Comparison of ENCODE assay signal across 8 cellular contexts in genomic region chr10:103772096-103772845, GRCh38.
DNase-seq lines count a peak whose midpoint lies in the region; ATAC-seq and TF ChIP-seq lines count a peak whose summit lies in the region.

No MANE protein-coding gene starts in this region.

- peak in 2 of 3 donors; percentile 32 to 52 for TF ChIP-seq POLR2A in body of pancreas (IDR thresholded peaks at IDR 0.05)

- no peaks in the 10 kb centered on the region for H3K27me3 Mint-ChIP-seq in Caco-2 (ENCODE audit: insufficient read depth, unreplicated experiment)

- H3K9me3 Mint-ChIP-seq in Caco-2 (ENCODE audit: unreplicated experiment) = no peaks in the 10 kb centered on the region

- H3K9ac ChIP-seq in HUES48 (ENCODE audit: low read depth, low read length) (no peak overlapping the region), skeletal muscle tissue (ENCODE audit: low read depth in 1 of 3, low read length in 3 of 3) (peak overlapping the region; percentile 83 to 90 (median 90))

- H3K4me3 Mint-ChIP-seq in Caco-2 (ENCODE audit: unreplicated experiment) = peak overlapping the region; percentile 82

- H3K27me3 ChIP-seq in Caco-2 (replicated peaks; ENCODE audit: control insufficient read depth, insufficient read depth, low read length) = no peaks in the 10 kb centered on the region
- no peaks in the 10 kb centered on the region for H3K27me3 ChIP-seq in HUES48 (ENCODE audit: control insufficient read depth, insufficient read depth, low read length)
- H3K27me3 ChIP-seq in body of pancreas = no peaks in the 10 kb centered on the region
- H3K27me3 ChIP-seq in skeletal muscle tissue (ENCODE audit: control insufficient read depth in 3 of 3, insufficient read depth in 3 of 3, low read length in 3 of 3) = no peaks in the 10 kb centered on the region

- no TSS peak for BruUV-seq in Caco-2 (replicated peaks; lab: Mats Ljungman, UMichigan)

- WGBS in body of pancreas, 2 donors = 11 to 26% methylated on average over 12 to 26 of the region's 28 CpGs

- H3K4me3 ChIP-seq in Caco-2 (ENCODE audit: low read depth, low read length) = peak overlapping the region; percentile 35
- peak overlapping the region; percentile 53 for H3K4me3 ChIP-seq in HUES48 (ENCODE audit: low read depth, low read length)
- H3K4me3 ChIP-seq in body of pancreas = peak overlapping the region in 1 of 2 donors; percentile 11
- H3K4me3 ChIP-seq in iPS-11a (ENCODE audit: low read depth, low read length) = peak overlapping the region; percentile 31
- peak overlapping the region; percentile 71 to 77 (median 71) for H3K4me3 ChIP-seq in skeletal muscle tissue (ENCODE audit: low read length in 3 of 3)

- H3K9me3 ChIP-seq in Caco-2 (no peaks in the 10 kb centered on the region), HUES48 (ENCODE audit: control insufficient read depth, insufficient read depth, low read length) (no peaks in the 10 kb centered on the region), body of pancreas (no peaks in the 10 kb centered on the region), skeletal muscle tissue (ENCODE audit: control insufficient read depth in 3 of 3, low read length in 3 of 3) (no peaks in the 10 kb centered on the region)

- CTCF ChIA-PET in Caco-2 (lab: Charles Lee) = interaction anchor here (0.6 to 1.7 kb wide), 4 partner anchors 19 to 116 kb away, joined by 3 to 4 read pairs (median 3); no protein-coding TSS in a partner anchor

- peak; percentile 70 for ATAC-seq in body of pancreas

- POLR2A ChIA-PET in Caco-2 (lab: Charles Lee) = interaction anchor here (0.7 to 1.4 kb wide), 2 partner anchors 22 to 319 kb away, joined by 6 to 7 read pairs; no protein-coding TSS in a partner anchor

- H3K36me3 ChIP-seq in Caco-2 (ENCODE audit: control insufficient read depth, insufficient read depth, low read length) (no peaks in the 10 kb centered on the region), HUES48 (ENCODE audit: control insufficient read depth, insufficient read depth, low read length) (no peaks in the 10 kb centered on the region), body of pancreas (replicated peaks in 1 of 2; ENCODE audit: insufficient read depth in 1 of 2, low read depth in 2 of 2) (no peaks in the 10 kb centered on the region), skeletal muscle tissue (ENCODE audit: control insufficient read depth in 3 of 3, insufficient read depth in 3 of 3, low read length in 3 of 3) (no peaks in the 10 kb centered on the region)

- intact Hi-C loops in Caco-2 (cut with micrococcal nuclease; ENCODE audit: unreplicated experiment) (loop anchor here (1.0 kb wide), 1 partner anchor 22 kb away; no protein-coding TSS in a partner anchor), body of pancreas (cut with DNase I) (no loop called here)

- peak; percentile 62 to 65 for DNase-seq in Caco-2
- peak; percentile 58 for DNase-seq in GM20000 (ENCODE audit: low spot score)
- DNase-seq in T-helper 2 cell = peak; percentile 16 to 85 (median 49)
- DNase-seq in body of pancreas = peak; percentile 49 to 74 (median 68)
- no peak for DNase-seq in NCI-H345 (lab: John Stamatoyannopoulos, UW)

- peak overlapping the region; percentile 53 for H3K27ac Mint-ChIP-seq in Caco-2 (ENCODE audit: unreplicated experiment)

- H3K4me1 Mint-ChIP-seq in Caco-2 (ENCODE audit: low read depth, unreplicated experiment) = peaks cover 13% of the 10 kb centered on the region

- H3K27ac ChIP-seq in HUES48 (ENCODE audit: low read depth, low read length) (peak overlapping the region; percentile 86), body of pancreas (peak overlapping the region in 3 of 4 donors; percentile 49 to 59 (median 52)), skeletal muscle tissue (ENCODE audit: low read depth, low read length) (peak overlapping the region; percentile 91)

- H3K4me1 ChIP-seq in Caco-2 = no peaks in the 10 kb centered on the region
- peaks cover 21% of the 10 kb centered on the region for H3K4me1 ChIP-seq in HUES48 (ENCODE audit: control insufficient read depth, insufficient read depth, low read length)
- H3K4me1 ChIP-seq in body of pancreas = peaks cover 16% of the 10 kb centered on the region
- H3K4me1 ChIP-seq in skeletal muscle tissue (ENCODE audit: control insufficient read depth in 3 of 3, insufficient read depth in 3 of 3, low read length in 3 of 3) = peaks cover 21 to 42% (median 34%) of the 10 kb centered on the region in 3 donors

- no peak for TF ChIP-seq CTCF in Caco-2 (IDR thresholded peaks at IDR 0.05; ENCODE audit: insufficient read depth in 1 of 2, low read depth in 1 of 2, low read length in 1 of 2, severe bottlenecking in 1 of 2, unreplicated experiment in 1 of 2)
- TF ChIP-seq CTCF in GM20000 (IDR thresholded peaks at IDR 0.05; ENCODE audit: extremely low read depth, missing control alignments) = no peak
- TF ChIP-seq CTCF in body of pancreas (IDR thresholded peaks at IDR 0.05) = no peak

- no peaks in the 10 kb centered on the region for H3K36me3 Mint-ChIP-seq in Caco-2 (ENCODE audit: insufficient read depth, unreplicated experiment)
